Comparison of ENCODE assay signal across 23 cellular contexts in the genomic region with DNA sequence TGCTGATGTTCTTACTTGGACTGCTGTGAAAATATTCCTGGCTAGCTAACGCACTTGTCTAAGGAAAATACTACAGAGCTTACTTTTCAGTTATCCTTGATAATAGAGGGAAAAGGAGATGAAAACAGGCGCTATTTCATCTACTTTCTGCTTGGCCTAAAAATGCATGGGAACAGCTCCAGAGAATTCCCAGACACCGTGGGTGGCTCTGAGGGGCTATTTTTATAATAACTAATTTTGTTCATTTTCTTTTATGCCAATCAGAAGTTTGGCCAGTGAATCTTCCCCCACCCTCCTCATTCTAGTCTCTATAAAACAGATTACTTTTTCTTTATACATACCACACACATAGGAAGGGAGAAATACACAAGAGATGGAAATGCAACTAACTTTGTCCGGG.
"Had no signal": no experiment of that assay in that cellular context is flagged by ENCODE, and none has a peak within 500 bp of the region (broad histone marks: within the 10 kb centered on the region; RNA-seq: fewer than 3 reads in every experiment).

No MANE protein-coding gene starts in this region.

- H3K9ac ChIP-seq: neural progenitor cell had no signal

- H3K4me3 Mint-ChIP-seq: activated CD4-positive, alpha-beta memory T cell treated with anti-CD3 and anti-CD28 coated beads for 36 hours; activated CD4-positive, alpha-beta T cell treated with anti-CD3 and anti-CD28 coated beads, Interleukin-2, amount 10 ng/mL, durations not matched to agents 24 days and 14 days; central memory CD8-positive, alpha-beta T cell; mesothelial cell of epicardium; naive thymus-derived CD4-positive, alpha-beta T cell; neural progenitor cell had no signal

- H3K27me3 ChIP-seq: foreskin keratinocyte, neural progenitor cell, upper lobe of left lung, vagina had no signal

- H3K36me3 Mint-ChIP-seq: activated CD4-positive, alpha-beta memory T cell treated with anti-CD3 and anti-CD28 coated beads for 36 hours; mesothelial cell of epicardium; neural progenitor cell had no signal

- H3K4me1 Mint-ChIP-seq: activated CD4-positive, alpha-beta T cell treated with anti-CD3 and anti-CD28 coated beads, Interleukin-2, amount 10 ng/mL, durations not matched to agents 24 days and 14 days; central memory CD8-positive, alpha-beta T cell had no signal

- H3K4me3 ChIP-seq: esophagus muscularis mucosa, left lung, neural progenitor cell, upper lobe of left lung, vagina had no signal

- DNase-seq: activated CD4-positive, alpha-beta memory T cell treated with anti-CD3 and anti-CD28 coated beads for 36 hours; activated CD4-positive, alpha-beta T cell treated with anti-CD3 and anti-CD28 coated beads, Interleukin-2, amount 10 ng/mL, durations not matched to agents 24 days and 14 days; activated CD4-positive, CD25-positive, alpha-beta regulatory T cell treated with anti-CD3 and anti-CD28 coated beads, Interleukin-2, amount 50 U/mL, for 72 hours; activated CD8-positive, alpha-beta memory T cell treated with anti-CD3 and anti-CD28 coated beads, Interleukin-2, amount 50 U/mL, for 4 hours; activated gamma-delta T cell treated with Interleukin-2 at 50 U/mL for 16 hours; activated naive CD4-positive, alpha-beta T cell treated with anti-CD3 and anti-CD28 coated beads, Interleukin-2, amount 50 U/mL, for 16 hours; activated T-cell treated with anti-CD3 and anti-CD28 coated beads, Interleukin-2, amount 50 U/mL, for 1 hour; amniotic stem cell; dermis blood vessel endothelial cell; effector CD4-positive, alpha-beta T cell; left lung; naive thymus-derived CD4-positive, alpha-beta T cell; occipital lobe; stimulated activated CD4-positive, alpha-beta T cell treated with anti-CD3 and anti-CD28 coated beads, Interleukin-4, amount 100 ng/mL, for 1 hour; stimulated activated naive CD8-positive, alpha-beta T cell treated with anti-CD3 and anti-CD28 coated beads, Interleukin-15, Interleukin-2, amounts not matched to agents 100 U/mL and 50 U/mL, for 24 hours; T-helper 2 cell had no signal

- ATAC-seq: naive thymus-derived CD4-positive, alpha-beta T cell; stimulated activated naive CD8-positive, alpha-beta T cell treated with anti-CD3 and anti-CD28 coated beads, Interleukin-15, Interleukin-2, amounts not matched to agents 100 U/mL and 50 U/mL, for 24 hours had no signal

- H3K27ac Mint-ChIP-seq: activated CD4-positive, alpha-beta memory T cell treated with anti-CD3 and anti-CD28 coated beads for 36 hours; activated CD4-positive, alpha-beta T cell treated with anti-CD3 and anti-CD28 coated beads, Interleukin-2, amount 10 ng/mL, durations not matched to agents 24 days and 14 days; naive thymus-derived CD4-positive, alpha-beta T cell; neural progenitor cell had no signal

- H3K9me3 Mint-ChIP-seq: activated CD4-positive, alpha-beta T cell treated with anti-CD3 and anti-CD28 coated beads, Interleukin-2, amount 10 ng/mL, durations not matched to agents 24 days and 14 days; central memory CD8-positive, alpha-beta T cell had no signal

- H3K4me1 ChIP-seq: left lung, neural progenitor cell had no signal

- H3K36me3 ChIP-seq: esophagus muscularis mucosa, left lung, neural progenitor cell, upper lobe of left lung, vagina had no signal

- H3K4me2 ChIP-seq: neural progenitor cell had no signal

- H3K27ac ChIP-seq: esophagus muscularis mucosa, foreskin keratinocyte, left lung, neural progenitor cell, upper lobe of left lung, vagina had no signal

- H3K9me3 ChIP-seq: vagina had no signal
